23 cellular contexts compared by ENCODE assay signal in the genomic region with DNA sequence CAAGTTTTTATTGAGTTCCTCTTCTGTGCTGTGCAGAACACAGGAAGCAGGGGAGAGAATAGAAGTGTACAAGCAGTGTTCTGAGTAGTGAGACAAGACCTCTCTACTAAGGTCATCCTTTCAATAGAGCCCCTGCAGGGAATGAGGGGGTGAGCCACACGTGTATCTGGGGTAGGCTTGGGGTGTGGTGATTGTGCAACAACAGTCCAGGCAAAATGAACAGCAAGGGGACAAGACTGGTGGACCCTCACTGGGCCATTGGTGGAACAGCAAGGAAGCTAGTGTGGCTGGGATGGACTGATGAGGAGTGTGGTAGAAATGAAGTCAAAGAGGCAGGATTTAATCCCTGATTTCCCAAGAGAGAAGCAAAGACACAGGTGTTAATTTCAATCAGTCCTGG. TPM values are rescaled to one million over a fixed set of nuclear protein-coding genes. Genes with fewer than 3 reads are reported as not detected.
DNase-seq lines count a peak whose midpoint lies in the region; ATAC-seq, FAIRE-seq and TF ChIP-seq lines count a peak whose summit lies in the region.
"Had no signal": no experiment of that assay in that cellular context is flagged by ENCODE, and none has a peak within 500 bp of the region (broad histone marks: within the 10 kb centered on the region; RNA-seq: fewer than 3 reads in every experiment).

No MANE protein-coding gene starts in this region.

- no peak for TF ChIP-seq POLR2A in HepG2 (IDR thresholded peaks at IDR 0.05; ENCODE audit: insufficient read depth in 1 of 2, low read depth in 2 of 2, low read length in 2 of 2)
- TF ChIP-seq POLR2A in right lobe of liver (IDR thresholded peaks at IDR 0.05) = no peak
- TF ChIP-seq POLR2A in thyroid gland (IDR thresholded peaks at IDR 0.05) = no peak

- H3K9me3 Mint-ChIP-seq in T-cell (no peaks in the 10 kb centered on the region), endothelial cell (ENCODE audit: unreplicated experiment) (no peaks in the 10 kb centered on the region)
- H3K9me3 Mint-ChIP-seq: activated naive CD8-positive, alpha-beta T cell treated with anti-CD3 and anti-CD28 coated beads, Interleukin-2, amount 10 ng/mL, durations not matched to agents 7 days and 5 days; CD14-positive monocyte had no signal

- TF ChIP-seq EP300 in HepG2 (IDR thresholded peaks at IDR 0.05; ENCODE audit: low read depth in 2 of 2, low read length in 2 of 2) (no peak), HepG2 (CRISPR knock-in tag; IDR thresholded peaks at IDR 0.05; ENCODE audit: borderline replicate concordance) (no peak)

- TF ChIP-seq CTCF in HepG2 (CRISPR knock-in tag; IDR thresholded peaks at IDR 0.05) (no peak), right lobe of liver (IDR thresholded peaks at IDR 0.05) (no peak), endothelial cell (IDR thresholded peaks at IDR 0.05; ENCODE audit: unreplicated experiment) (no peak), thyroid gland (IDR thresholded peaks at IDR 0.05) (no peak)

- H3K4me1 ChIP-seq in HepG2 (ENCODE audit: insufficient read depth, low read length) (no peaks in the 10 kb centered on the region), right lobe of liver (no peaks in the 10 kb centered on the region), thyroid gland (peaks cover 27 to 44% of the 10 kb centered on the region in 2 donors)

- H3K4me2 ChIP-seq in HepG2 (ENCODE audit: low read depth, low read length) = no peak overlapping the region

- H3K27me3 ChIP-seq in HepG2 (ENCODE audit: control insufficient read depth in 1 of 2, insufficient read depth in 2 of 2, low read length in 2 of 2) (no peaks in the 10 kb centered on the region), right lobe of liver (no peaks in the 10 kb centered on the region), thyroid gland (no peaks in the 10 kb centered on the region)
- H3K27me3 ChIP-seq: heart right ventricle, ovary, spleen had no signal

- in situ Hi-C loops in HepG2 (cut with HindIII; ENCODE audit: extremely low pct_ligation_motif_present, low pct_unique_long_range_greater_than_20kb) = no loop called here

- no peak for FAIRE-seq in HepG2 (lab: Jason Lieb, UNC)

- ATAC-seq in HepG2 (no peak), right lobe of liver (no peak), T-cell (replicated peaks in 1 of 4) (no peak)
- ATAC-seq: HCT116, heart right ventricle had no signal

- intact Hi-C loops in HepG2 (cut with micrococcal nuclease; ENCODE audit: unreplicated experiment) (no loop called here), right lobe of liver (cut with DNase I) (no loop called here), thyroid gland (cut with DNase I) (no loop called here)

- H3K27ac Mint-ChIP-seq in T-cell (peak overlapping the region; percentile 55 to 63), endothelial cell (ENCODE audit: unreplicated experiment) (peak overlapping the region; percentile 25)
- H3K27ac Mint-ChIP-seq: activated naive CD8-positive, alpha-beta T cell treated with anti-CD3 and anti-CD28 coated beads, Interleukin-2, amount 10 ng/mL, durations not matched to agents 7 days and 5 days; CD14-positive monocyte had no signal

- no peak for TF ChIP-seq RAD21 in HepG2 (CRISPR knock-in tag; IDR thresholded peaks at IDR 0.05)

- no peaks in the 10 kb centered on the region for H3K27me3 Mint-ChIP-seq in T-cell
- H3K27me3 Mint-ChIP-seq in endothelial cell (ENCODE audit: unreplicated experiment) = peaks cover 4% of the 10 kb centered on the region
- H3K27me3 Mint-ChIP-seq: activated naive CD8-positive, alpha-beta T cell treated with anti-CD3 and anti-CD28 coated beads, Interleukin-2, amount 10 ng/mL, durations not matched to agents 7 days and 5 days had no signal

- CTCF ChIA-PET in HepG2 (lab: Yijun Ruan, JAX; ENCODE audit: low intra/inter-chr PET ratio, low total read pairs) (no interaction called here), T-cell (lab: Charles Lee) (no interaction called here)

- peaks cover 24 to 58% of the 10 kb centered on the region in 2 experiments for H3K36me3 ChIP-seq in HepG2 (replicated peaks in 1 of 2; ENCODE audit: control insufficient read depth in 1 of 2, insufficient read depth in 2 of 2, low read length in 2 of 2)
- peaks cover 11 to 59% (median 34%) of the 10 kb centered on the region in 4 donors for H3K36me3 ChIP-seq in right lobe of liver
- H3K36me3 ChIP-seq in thyroid gland = peaks cover 22 to 30% of the 10 kb centered on the region in 2 donors
- H3K36me3 ChIP-seq: ovary had no signal

- no peak overlapping the region for H3K4me3 ChIP-seq in HepG2 (replicated peaks in 1 of 3; ENCODE audit: insufficient read depth in 1 of 3, low read depth in 2 of 3, low read length in 3 of 3)
- H3K4me3 ChIP-seq in right lobe of liver = no peak overlapping the region
- H3K4me3 ChIP-seq in thyroid gland (replicated peaks in 1 of 3) = no peak overlapping the region
- H3K4me3 ChIP-seq: heart right ventricle, ovary, spleen had no signal

- no peaks in the 10 kb centered on the region for H4K20me1 ChIP-seq in HepG2 (ENCODE audit: insufficient read depth, low read length)

- DNase-seq in HepG2 (ENCODE audit: low spot score) (no peak), right lobe of liver (no peak), T-cell (no peak), endothelial cell (ENCODE audit: low spot score) (no peak), thyroid gland (no peak), NCI-H187 (lab: John Stamatoyannopoulos, UW) (no peak)
- DNase-seq in activated effector memory CD4-positive, alpha-beta T cell treated with Interleukin-2 at 50 U/mL for 16 hours = no peak
- DNase-seq: activated CD4-positive, CD25-positive, alpha-beta regulatory T cell; activated naive CD8-positive, alpha-beta T cell treated with anti-CD3 and anti-CD28 coated beads, Interleukin-2, amount 10 ng/mL, durations not matched to agents 7 days and 5 days; activated T-cell treated with anti-CD3 and anti-CD28 coated beads, Interleukin-2, amount 50 U/mL, for 1 hour; DMS 273 treated with DMSO at 0.1 percent for 48 hours; heart right ventricle; NCI-H1417 treated with DMSO at 0.1 percent for 48 hours; NCI-H446; ovary; spleen; stimulated activated CD4-positive, alpha-beta T cell treated with anti-CD3 and anti-CD28 coated beads, Interleukin-2, amount 100 ng/mL, for 48 hours; stimulated activated naive CD4-positive, alpha-beta T cell had no signal

- H3K36me3 Mint-ChIP-seq in T-cell (peaks cover 48% of the 10 kb centered on the region), endothelial cell (ENCODE audit: low read depth, unreplicated experiment) (peaks cover 39% of the 10 kb centered on the region)

- H3K4me3 Mint-ChIP-seq in T-cell (no peak overlapping the region), endothelial cell (ENCODE audit: unreplicated experiment) (peak overlapping the region; percentile 7)
- H3K4me3 Mint-ChIP-seq: activated naive CD8-positive, alpha-beta T cell treated with anti-CD3 and anti-CD28 coated beads, Interleukin-2, amount 10 ng/mL, durations not matched to agents 7 days and 5 days; CD14-positive monocyte had no signal

- no peak overlapping the region for H3K9ac ChIP-seq in HepG2 (ENCODE audit: insufficient read depth, low read depth, low read length)

- 82% methylated on average over 1 of the region's 1 CpG for WGBS in HepG2 (ENCODE audit: low lambda C conversion rate)
- WGBS in right lobe of liver (ENCODE audit: insufficient coverage, low coverage, low lambda C conversion rate, missing lambda C conversion rate) = 36% methylated on average over 1 of the region's 1 CpG
- WGBS in thyroid gland, 2 donors = 33 to 63% methylated on average over 1 of the region's 1 CpG

- POLR2A ChIA-PET in HepG2 (lab: Yijun Ruan, JAX) = no interaction called here
- POLR2A ChIA-PET in T-cell (lab: Charles Lee) = no interaction called here

- BruUV-seq in HepG2 (replicated peaks; lab: Mats Ljungman, UMichigan) = no TSS peak

- no peak overlapping the region for H3K27ac ChIP-seq in HepG2 (ENCODE audit: extremely low read length, insufficient read depth, low read length)
- H3K27ac ChIP-seq in right lobe of liver = no peak overlapping the region
- H3K27ac ChIP-seq in thyroid gland = peak overlapping the region; percentile 32 to 84 (median 80)
- H3K27ac ChIP-seq: epithelial cell of prostate, heart right ventricle had no signal

- H3K79me2 ChIP-seq in HepG2 (ENCODE audit: insufficient read depth, low read length) = no peaks in the 10 kb centered on the region

- H2AFZ ChIP-seq in HepG2 (ENCODE audit: low read length) = no peak overlapping the region

- no peaks in the 10 kb centered on the region for H3K4me1 Mint-ChIP-seq in T-cell
- H3K4me1 Mint-ChIP-seq in endothelial cell (ENCODE audit: unreplicated experiment) = no peaks in the 10 kb centered on the region
- H3K4me1 Mint-ChIP-seq: activated naive CD8-positive, alpha-beta T cell treated with anti-CD3 and anti-CD28 coated beads, Interleukin-2, amount 10 ng/mL, durations not matched to agents 7 days and 5 days; CD14-positive monocyte had no signal

- H3K9me3 ChIP-seq in HepG2 (ENCODE audit: low read length) = no peaks in the 10 kb centered on the region
- no peaks in the 10 kb centered on the region for H3K9me3 ChIP-seq in right lobe of liver
- no peaks in the 10 kb centered on the region for H3K9me3 ChIP-seq in thyroid gland
- H3K9me3 ChIP-seq: heart right ventricle, ovary, spleen had no signal

RNA-seq across cellular contexts. Expression of a gene that starts 8.2 kb away (rescaled TPM):
- total RNA-seq in HepG2 (2016; rRNA removed; fragmentation: Illumina TruSeq; extraction: Trizol) (not detected in 2 replicates), right lobe of liver (under 1 TPM in 2 of 6 experiments, not detected in 4; 0.18 to 0.80 TPM), T-cell (under 1 TPM in 1 of 5 donors, not detected in 4; 0.38 TPM), endothelial cell (ENCODE audit: unreplicated experiment) (not detected), thyroid gland (100 to 1,000 TPM in 3 of 4 donors, 10 to 100 TPM in 1; 58.5 to 386 (median 270) TPM)
- total RNA-seq in HepG2 (2016; cell fraction: cytosol; rRNA removed; fragmentation: Illumina TruSeq; extraction: Trizol; ENCODE audit: low read depth) = not detected in 2 replicates
- not detected in 2 replicates for total RNA-seq in HepG2 (2016; cell fraction: insoluble cytoplasmic fraction; rRNA removed; fragmentation: Illumina TruSeq; extraction: Trizol)
- total RNA-seq in HepG2 (2016; cell fraction: membrane; rRNA removed; fragmentation: Illumina TruSeq; extraction: Trizol) = not detected in 2 replicates
- not detected in 2 replicates for total RNA-seq in HepG2 (2016; cell fraction: nucleus; rRNA removed; fragmentation: Illumina TruSeq; extraction: Trizol)
- polyA plus RNA-seq in HepG2 (2011; rRNA removed) = 0.05 TPM in 1 of 2 replicates, not detected in the other
- polyA plus RNA-seq in HepG2 (2011; cell fraction: cytosol; rRNA removed) = not detected in 2 replicates
- 0.13 TPM in 1 of 2 replicates, not detected in the other for polyA plus RNA-seq in HepG2 (2011; cell fraction: nucleus; rRNA removed)
- polyA plus RNA-seq in HepG2 (2012) = 0.08 TPM in 1 of 2 replicates, not detected in the other
- 0.07 TPM in 1 of 2 replicates, not detected in the other for polyA plus RNA-seq in HepG2 (2016; cell fraction: cytosol; fragmentation: Illumina TruSeq; extraction: Trizol; ENCODE audit: low read depth)
- polyA plus RNA-seq in HepG2 (2016; cell fraction: insoluble cytoplasmic fraction; fragmentation: Illumina TruSeq; extraction: Trizol; ENCODE audit: low read depth) = not detected in 2 replicates
- polyA plus RNA-seq in HepG2 (2016; cell fraction: membrane; fragmentation: Illumina TruSeq; extraction: Trizol; ENCODE audit: low read depth) = not detected in 2 replicates
- polyA plus RNA-seq in HepG2 (2016; cell fraction: nucleus; fragmentation: Illumina TruSeq; extraction: Trizol; ENCODE audit: insufficient read depth, low read depth) = not detected in 2 replicates
- polyA minus RNA-seq in HepG2 (2011; rRNA and poly(A)+ RNA removed; ENCODE audit: low replicate concordance) = 0.09 TPM in 1 of 2 replicates, not detected in the other
- polyA minus RNA-seq in HepG2 (2011; cell fraction: cytosol; rRNA and poly(A)+ RNA removed) = not detected in 2 replicates
- not detected in 2 replicates for polyA minus RNA-seq in HepG2 (2011; cell fraction: nucleus; rRNA and poly(A)+ RNA removed)
- total RNA-seq: M059J had no signal
- polyA plus RNA-seq: CD14-positive monocyte, mammary epithelial cell had no signal

Comparison
In these comparisons a context has a peak if more than half of its experiments do, and no peak if none do; other contexts are left out.
1. H3K27ac ChIP-seq: peak in thyroid gland (3 of 3); none in HepG2 (single experiment) and right lobe of liver (0 of 3).
2. RNA of a gene that starts 8.2 kb away (total RNA-seq): 58.5 to 386 TPM in thyroid gland; 0.18 to 0.80 TPM in right lobe of liver, not detected in endothelial cell (single experiment), 0.38 TPM in T-cell and not detected in HepG2; every median in the first group is over 10 times any median in the second.